ENCODE assay signal across 18 cellular contexts in genomic region chr9:136372006-136372405, GRCh38. TPM values are rescaled to one million over a fixed set of nuclear protein-coding genes. Genes with fewer than 3 reads are reported as not detected.
DNase-seq lines count a peak whose midpoint lies in the region; ATAC-seq, FAIRE-seq and TF ChIP-seq lines count a peak whose summit lies in the region.
"Had no signal": no experiment of that assay in that cellular context is flagged by ENCODE, and none has a peak within 500 bp of the region (broad histone marks: within the 10 kb centered on the region; RNA-seq: fewer than 3 reads in every experiment).

No MANE protein-coding gene starts in this region.

- H3K36me3 ChIP-seq in HepG2 (replicated peaks in 1 of 2; ENCODE audit: control insufficient read depth in 1 of 2, insufficient read depth in 2 of 2, low read length in 2 of 2) (peaks cover 0 to 2% of the 10 kb centered on the region in 2 experiments; a peak in 1 of 5 replicates), right lobe of liver (no peaks in the 10 kb centered on the region), neutrophil (peaks cover 19% of the 10 kb centered on the region), vagina (no peaks in the 10 kb centered on the region)
- H3K36me3 ChIP-seq: gastroesophageal sphincter, prostate gland had no signal

- H3K9ac ChIP-seq in HepG2 (ENCODE audit: insufficient read depth, low read depth, low read length), result peak overlapping the region; percentile 76; the same call in 1 of the 2 replicates

- intact Hi-C loops in HepG2 (cut with micrococcal nuclease; ENCODE audit: unreplicated experiment) (loop anchor here (2.0 to 5.0 kb wide), 2 partner anchors 35 to 59 kb away; no protein-coding TSS in a partner anchor), right lobe of liver (cut with DNase I) (no loop called here), vagina (cut with DNase I) (no loop called here)

- no peak for ATAC-seq in HepG2
- no peak for ATAC-seq in right lobe of liver
- ATAC-seq in activated T-cell treated with anti-CD3 and anti-CD28 coated beads, Interleukin-2, amount 50 U/mL, for 4 hours, result no peak

- TF ChIP-seq EP300 in HepG2 (IDR thresholded peaks at IDR 0.05; ENCODE audit: low read depth in 2 of 2, low read length in 2 of 2), result no peak
- no peak for TF ChIP-seq EP300 in HepG2 (CRISPR knock-in tag; IDR thresholded peaks at IDR 0.05; ENCODE audit: borderline replicate concordance)

- DNase-seq in HepG2 (ENCODE audit: low spot score) (no peak), right lobe of liver (no peak), coronary artery (ENCODE audit: low spot score) (no peak), vagina (ENCODE audit: extremely low spot score in 2 of 2) (no peak), NCI-H2029 (lab: John Stamatoyannopoulos, UW) (no peak), NCI-H1105 treated with DMSO at 0.1 percent for 48 hours (lab: John Stamatoyannopoulos, UW) (no peak)
- no peak for DNase-seq in activated T-cell treated with anti-CD3 and anti-CD28 coated beads, Interleukin-2, amount 50 U/mL, for 4 hours
- DNase-seq: activated CD4-positive, alpha-beta T cell treated with anti-CD3 and anti-CD28 coated beads for 1 hour; CD4-positive, alpha-beta T cell; effector CD8-positive, alpha-beta T cell; NCI-H526 treated with DMSO at 0.1 percent for 48 hours; T1000 had no signal

- H3K4me3 Mint-ChIP-seq in activated T-cell treated with anti-CD3 and anti-CD28 coated beads, Interleukin-2, amount 50 U/mL, for 4 hours, result no peak overlapping the region
- H3K4me3 Mint-ChIP-seq: activated naive CD4-positive, alpha-beta T cell treated with anti-CD3 and anti-CD28 coated beads, Interleukin-2, amount 50 U/mL, for 24 hours; CD4-positive, alpha-beta T cell; nephron had no signal

- in situ Hi-C loops in HepG2 (cut with HindIII; ENCODE audit: extremely low pct_ligation_motif_present, low pct_unique_long_range_greater_than_20kb), result no loop called here

- H3K4me1 Mint-ChIP-seq in activated T-cell treated with anti-CD3 and anti-CD28 coated beads, Interleukin-2, amount 50 U/mL, for 4 hours (ENCODE audit: low read depth), result no peaks in the 10 kb centered on the region
- H3K4me1 Mint-ChIP-seq: activated naive CD4-positive, alpha-beta T cell treated with anti-CD3 and anti-CD28 coated beads, Interleukin-2, amount 50 U/mL, for 24 hours; nephron had no signal

- TF ChIP-seq POLR2A in HepG2 (IDR thresholded peaks at IDR 0.05; ENCODE audit: insufficient read depth in 1 of 2, low read depth in 2 of 2, low read length in 2 of 2) (no peak), right lobe of liver (IDR thresholded peaks at IDR 0.05) (no peak), vagina (IDR thresholded peaks at IDR 0.05) (no peak)

- TF ChIP-seq RAD21 in HepG2 (CRISPR knock-in tag; IDR thresholded peaks at IDR 0.05), result no peak

- H3K79me2 ChIP-seq in HepG2 (ENCODE audit: insufficient read depth, low read length), result no peaks in the 10 kb centered on the region

- H3K4me1 ChIP-seq in HepG2 (ENCODE audit: insufficient read depth, low read length) (peaks cover 15% of the 10 kb centered on the region), right lobe of liver (peaks cover 0 to 14% (median 1%) of the 10 kb centered on the region in 4 donors), neutrophil (ENCODE audit: control insufficient read depth in 1 of 2, insufficient read depth in 1 of 2, low read depth in 1 of 2, low read length in 1 of 2) (peaks cover 24 to 27% of the 10 kb centered on the region in 2 experiments), vagina (peaks cover 20% of the 10 kb centered on the region)
- H3K4me1 ChIP-seq: HAP-1, prostate gland had no signal

- CTCF ChIA-PET in HepG2 (lab: Yijun Ruan, JAX; ENCODE audit: low intra/inter-chr PET ratio, low total read pairs), result interaction anchor here (0.8 to 3.1 kb wide), 3 partner anchors 9 to 60 kb away, joined by 4 to 18 read pairs (median 6); partner anchors contain the start of gene DNLZ

- H3K4me2 ChIP-seq in HepG2 (ENCODE audit: low read depth, low read length), result peak overlapping the region; percentile 98

- H2AFZ ChIP-seq in HepG2 (ENCODE audit: low read length), result no peak overlapping the region

- peak overlapping the region; percentile 68 to 85 (median 72); a peak in 5 of 6 replicates for H3K4me3 ChIP-seq in HepG2 (replicated peaks in 1 of 3; ENCODE audit: insufficient read depth in 1 of 3, low read depth in 2 of 3, low read length in 3 of 3)
- H3K4me3 ChIP-seq in right lobe of liver, result no peak overlapping the region
- H3K4me3 ChIP-seq in coronary artery, result peak overlapping the region; percentile 61
- peak overlapping the region; percentile 51 to 63 for H3K4me3 ChIP-seq in neutrophil (ENCODE audit: low read depth in 1 of 2, low read length in 1 of 2)
- H3K4me3 ChIP-seq in vagina, result no peak overlapping the region
- H3K4me3 ChIP-seq: HAP-1, prostate gland had no signal

- no peaks in the 10 kb centered on the region for H3K9me3 Mint-ChIP-seq in activated T-cell treated with anti-CD3 and anti-CD28 coated beads, Interleukin-2, amount 50 U/mL, for 4 hours
- H3K9me3 Mint-ChIP-seq: activated naive CD4-positive, alpha-beta T cell treated with anti-CD3 and anti-CD28 coated beads, Interleukin-2, amount 50 U/mL, for 24 hours; CD4-positive, alpha-beta T cell; nephron had no signal

- POLR2A ChIA-PET in HepG2 (lab: Yijun Ruan, JAX), result interaction anchor here (1.1 to 4.0 kb wide), 4 partner anchors 9 to 37 kb away, joined by 3 to 38 read pairs (median 10); partner anchors contain the start of gene DNLZ

- H3K9me3 ChIP-seq in HepG2 (ENCODE audit: low read length) (no peaks in the 10 kb centered on the region), right lobe of liver (no peaks in the 10 kb centered on the region), neutrophil (no peaks in the 10 kb centered on the region), vagina (no peaks in the 10 kb centered on the region)
- H3K9me3 ChIP-seq: gastroesophageal sphincter, HAP-1, prostate gland had no signal

- H3K36me3 Mint-ChIP-seq in activated T-cell treated with anti-CD3 and anti-CD28 coated beads, Interleukin-2, amount 50 U/mL, for 4 hours (ENCODE audit: insufficient read depth), result peaks cover 2% of the 10 kb centered on the region
- H3K36me3 Mint-ChIP-seq: activated naive CD4-positive, alpha-beta T cell treated with anti-CD3 and anti-CD28 coated beads, Interleukin-2, amount 50 U/mL, for 24 hours had no signal

- H4K20me1 ChIP-seq in HepG2 (ENCODE audit: insufficient read depth, low read length), result no peaks in the 10 kb centered on the region

- H3K27me3 Mint-ChIP-seq in activated T-cell treated with anti-CD3 and anti-CD28 coated beads, Interleukin-2, amount 50 U/mL, for 4 hours (ENCODE audit: low read depth), result peaks cover 2% of the 10 kb centered on the region
- H3K27me3 Mint-ChIP-seq: CD4-positive, alpha-beta T cell had no signal

- FAIRE-seq in HepG2 (lab: Jason Lieb, UNC), result no peak

- BruUV-seq in HepG2 (replicated peaks; lab: Mats Ljungman, UMichigan), result no TSS peak

- H3K27me3 ChIP-seq in HepG2 (ENCODE audit: control insufficient read depth in 1 of 2, insufficient read depth in 2 of 2, low read length in 2 of 2), result no peaks in the 10 kb centered on the region; a peak in 1 of 5 replicates
- H3K27me3 ChIP-seq in right lobe of liver, result no peaks in the 10 kb centered on the region
- H3K27me3 ChIP-seq in neutrophil, result no peaks in the 10 kb centered on the region
- no peaks in the 10 kb centered on the region for H3K27me3 ChIP-seq in vagina

- H3K27ac ChIP-seq in HepG2 (ENCODE audit: extremely low read length, insufficient read depth, low read length), result peak overlapping the region; percentile 33
- no peak overlapping the region for H3K27ac ChIP-seq in right lobe of liver
- H3K27ac ChIP-seq in coronary artery, result peak overlapping the region in 1 of 2 donors; percentile 41
- peak overlapping the region; percentile 73 for H3K27ac ChIP-seq in neutrophil
- peak overlapping the region; percentile 27 for H3K27ac ChIP-seq in vagina
- H3K27ac ChIP-seq: gastroesophageal sphincter, prostate gland had no signal

- no peak for TF ChIP-seq CTCF in HepG2 (CRISPR knock-in tag; IDR thresholded peaks at IDR 0.05)
- no peak for TF ChIP-seq CTCF in right lobe of liver (IDR thresholded peaks at IDR 0.05)
- no peak for TF ChIP-seq CTCF in coronary artery (IDR thresholded peaks at IDR 0.05)
- TF ChIP-seq CTCF in neutrophil (IDR thresholded peaks at IDR 0.05), result no peak
- no peak for TF ChIP-seq CTCF in vagina (IDR thresholded peaks at IDR 0.05)

- 80% methylated on average over 9 of the region's 21 CpGs for WGBS in HepG2 (ENCODE audit: low lambda C conversion rate)
- WGBS in right lobe of liver (ENCODE audit: insufficient coverage, low coverage, low lambda C conversion rate, missing lambda C conversion rate), result 75% methylated on average over 2 of the region's 21 CpGs

RNA-seq across cellular contexts. Expression of gene CARD9, which starts 1.5 kb away (rescaled TPM):
- total RNA-seq in HepG2 (2016; rRNA removed; fragmentation: Illumina TruSeq; extraction: Trizol), result 3.6 and 7.4 TPM in 2 replicates
- 2.1 TPM in 2 replicates for total RNA-seq in HepG2 (2016; cell fraction: cytosol; rRNA removed; fragmentation: Illumina TruSeq; extraction: Trizol; ENCODE audit: low read depth)
- total RNA-seq in HepG2 (2016; cell fraction: insoluble cytoplasmic fraction; rRNA removed; fragmentation: Illumina TruSeq; extraction: Trizol), result 3.4 and 7.7 TPM in 2 replicates
- total RNA-seq in HepG2 (2016; cell fraction: membrane; rRNA removed; fragmentation: Illumina TruSeq; extraction: Trizol), result 1.7 and 2.5 TPM in 2 replicates
- 7.9 and 8.9 TPM in 2 replicates for total RNA-seq in HepG2 (2016; cell fraction: nucleus; rRNA removed; fragmentation: Illumina TruSeq; extraction: Trizol)
- 3.3 and 7.2 TPM in 2 replicates for polyA plus RNA-seq in HepG2 (2011; rRNA removed)
- polyA plus RNA-seq in HepG2 (2011; cell fraction: cytosol; rRNA removed), result 1.3 and 2.2 TPM in 2 replicates
- 51.0 and 60.5 TPM in 2 replicates for polyA plus RNA-seq in HepG2 (2011; cell fraction: nucleus; rRNA removed)
- polyA plus RNA-seq in HepG2 (2012), result 2.6 and 4.5 TPM in 2 replicates
- polyA plus RNA-seq in HepG2 (2016; cell fraction: cytosol; fragmentation: Illumina TruSeq; extraction: Trizol; ENCODE audit: low read depth), result 0.79 and 1.0 TPM in 2 replicates
- polyA plus RNA-seq in HepG2 (2016; cell fraction: insoluble cytoplasmic fraction; fragmentation: Illumina TruSeq; extraction: Trizol; ENCODE audit: low read depth), result 2.6 and 5.2 TPM in 2 replicates
- polyA plus RNA-seq in HepG2 (2016; cell fraction: membrane; fragmentation: Illumina TruSeq; extraction: Trizol; ENCODE audit: low read depth), result 0.66 and 0.74 TPM in 2 replicates
- 23.4 and 24.3 TPM in 2 replicates for polyA plus RNA-seq in HepG2 (2016; cell fraction: nucleus; fragmentation: Illumina TruSeq; extraction: Trizol; ENCODE audit: insufficient read depth, low read depth)
- polyA minus RNA-seq in HepG2 (2011; rRNA and poly(A)+ RNA removed; ENCODE audit: low replicate concordance), result 2.0 and 6.6 TPM in 2 replicates
- 0.62 and 0.99 TPM in 2 replicates for polyA minus RNA-seq in HepG2 (2011; cell fraction: cytosol; rRNA and poly(A)+ RNA removed)
- polyA minus RNA-seq in HepG2 (2011; cell fraction: nucleus; rRNA and poly(A)+ RNA removed), result 8.3 and 8.4 TPM in 2 replicates
- 1 to 10 TPM in 3 of 6 experiments, under 1 TPM in 3; 0.48 to 1.6 (median 1.1) TPM for total RNA-seq in right lobe of liver
- total RNA-seq in vagina, result 16.9 TPM
- 1 to 10 TPM; 1.4 to 3.4 (median 2.4) TPM for total RNA-seq in activated T-cell treated with anti-CD3 and anti-CD28 coated beads, Interleukin-2, amount 50 U/mL, for 4 hours

RNA-seq across cellular contexts. Expression of gene DNLZ, which starts 8.5 kb away (rescaled TPM):
- total RNA-seq in HepG2 (2016; rRNA removed; fragmentation: Illumina TruSeq; extraction: Trizol) (5.4 and 8.0 TPM in 2 replicates), right lobe of liver (10 to 100 TPM in 3 of 6 experiments, 1 to 10 TPM in 3; 5.0 to 26.0 (median 10.4) TPM), vagina (25.0 TPM)
- 8.5 and 9.7 TPM in 2 replicates for total RNA-seq in HepG2 (2016; cell fraction: cytosol; rRNA removed; fragmentation: Illumina TruSeq; extraction: Trizol; ENCODE audit: low read depth)
- 5.7 and 10.6 TPM in 2 replicates for total RNA-seq in HepG2 (2016; cell fraction: insoluble cytoplasmic fraction; rRNA removed; fragmentation: Illumina TruSeq; extraction: Trizol)
- total RNA-seq in HepG2 (2016; cell fraction: membrane; rRNA removed; fragmentation: Illumina TruSeq; extraction: Trizol), result 8.2 and 10.5 TPM in 2 replicates
- 2.7 and 3.8 TPM in 2 replicates for total RNA-seq in HepG2 (2016; cell fraction: nucleus; rRNA removed; fragmentation: Illumina TruSeq; extraction: Trizol)
- 3.4 and 4.5 TPM in 2 replicates for polyA plus RNA-seq in HepG2 (2011; rRNA removed)
- polyA plus RNA-seq in HepG2 (2011; cell fraction: cytosol; rRNA removed), result 1.9 and 8.6 TPM in 2 replicates
- polyA plus RNA-seq in HepG2 (2011; cell fraction: nucleus; rRNA removed), result 4.9 and 10.5 TPM in 2 replicates
- 1.9 and 2.8 TPM in 2 replicates for polyA plus RNA-seq in HepG2 (2012)
- polyA plus RNA-seq in HepG2 (2016; cell fraction: cytosol; fragmentation: Illumina TruSeq; extraction: Trizol; ENCODE audit: low read depth), result 8.4 and 8.5 TPM in 2 replicates
- 4.0 and 5.1 TPM in 2 replicates for polyA plus RNA-seq in HepG2 (2016; cell fraction: insoluble cytoplasmic fraction; fragmentation: Illumina TruSeq; extraction: Trizol; ENCODE audit: low read depth)
- 6.4 and 6.8 TPM in 2 replicates for polyA plus RNA-seq in HepG2 (2016; cell fraction: membrane; fragmentation: Illumina TruSeq; extraction: Trizol; ENCODE audit: low read depth)
- polyA plus RNA-seq in HepG2 (2016; cell fraction: nucleus; fragmentation: Illumina TruSeq; extraction: Trizol; ENCODE audit: insufficient read depth, low read depth), result 5.5 and 7.2 TPM in 2 replicates
- polyA minus RNA-seq in HepG2 (2011; rRNA and poly(A)+ RNA removed; ENCODE audit: low replicate concordance), result 0.90 and 2.5 TPM in 2 replicates
- polyA minus RNA-seq in HepG2 (2011; cell fraction: cytosol; rRNA and poly(A)+ RNA removed), result 1.3 TPM in 1 of 2 replicates, not detected in the other
- polyA minus RNA-seq in HepG2 (2011; cell fraction: nucleus; rRNA and poly(A)+ RNA removed), result 2.6 and 2.8 TPM in 2 replicates
- total RNA-seq in activated T-cell treated with anti-CD3 and anti-CD28 coated beads, Interleukin-2, amount 50 U/mL, for 4 hours, result 10 to 100 TPM; 75.5 to 82.7 (median 75.5) TPM

RNA-seq across cellular contexts. Expression of gene SNAPC4, which starts 28.0 kb away (rescaled TPM):
- 4.3 and 6.0 TPM in 2 replicates for total RNA-seq in HepG2 (2016; rRNA removed; fragmentation: Illumina TruSeq; extraction: Trizol)
- 0.51 and 0.88 TPM in 2 replicates for total RNA-seq in HepG2 (2016; cell fraction: cytosol; rRNA removed; fragmentation: Illumina TruSeq; extraction: Trizol; ENCODE audit: low read depth)
- 3.9 and 6.1 TPM in 2 replicates for total RNA-seq in HepG2 (2016; cell fraction: insoluble cytoplasmic fraction; rRNA removed; fragmentation: Illumina TruSeq; extraction: Trizol)
- total RNA-seq in HepG2 (2016; cell fraction: membrane; rRNA removed; fragmentation: Illumina TruSeq; extraction: Trizol), result 1.5 TPM in 2 replicates
- 7.0 and 9.4 TPM in 2 replicates for total RNA-seq in HepG2 (2016; cell fraction: nucleus; rRNA removed; fragmentation: Illumina TruSeq; extraction: Trizol)
- 2.0 and 3.3 TPM in 2 replicates for polyA plus RNA-seq in HepG2 (2011; rRNA removed)
- 1.0 and 1.7 TPM in 2 replicates for polyA plus RNA-seq in HepG2 (2011; cell fraction: cytosol; rRNA removed)
- polyA plus RNA-seq in HepG2 (2011; cell fraction: nucleus; rRNA removed), result 20.5 and 27.4 TPM in 2 replicates
- 3.3 TPM in 2 replicates for polyA plus RNA-seq in HepG2 (2012)
- polyA plus RNA-seq in HepG2 (2016; cell fraction: cytosol; fragmentation: Illumina TruSeq; extraction: Trizol; ENCODE audit: low read depth), result 0.61 and 0.67 TPM in 2 replicates
- polyA plus RNA-seq in HepG2 (2016; cell fraction: insoluble cytoplasmic fraction; fragmentation: Illumina TruSeq; extraction: Trizol; ENCODE audit: low read depth), result 3.3 and 4.8 TPM in 2 replicates
- polyA plus RNA-seq in HepG2 (2016; cell fraction: membrane; fragmentation: Illumina TruSeq; extraction: Trizol; ENCODE audit: low read depth), result 1.2 and 1.3 TPM in 2 replicates
- 37.0 and 38.1 TPM in 2 replicates for polyA plus RNA-seq in HepG2 (2016; cell fraction: nucleus; fragmentation: Illumina TruSeq; extraction: Trizol; ENCODE audit: insufficient read depth, low read depth)
- 1.5 and 5.2 TPM in 2 replicates for polyA minus RNA-seq in HepG2 (2011; rRNA and poly(A)+ RNA removed; ENCODE audit: low replicate concordance)
- polyA minus RNA-seq in HepG2 (2011; cell fraction: cytosol; rRNA and poly(A)+ RNA removed), result 0.53 and 1.1 TPM in 2 replicates
- polyA minus RNA-seq in HepG2 (2011; cell fraction: nucleus; rRNA and poly(A)+ RNA removed), result 6.3 and 6.8 TPM in 2 replicates
- 1 to 10 TPM; 3.8 to 6.5 (median 5.4) TPM for total RNA-seq in right lobe of liver
- 3.2 TPM for total RNA-seq in vagina
- 10 to 100 TPM; 43.7 to 48.0 (median 44.5) TPM for total RNA-seq in activated T-cell treated with anti-CD3 and anti-CD28 coated beads, Interleukin-2, amount 50 U/mL, for 4 hours

RNA-seq across cellular contexts. Expression of gene ENTR1, which starts 38.4 kb away (rescaled TPM):
- total RNA-seq in HepG2 (2016; rRNA removed; fragmentation: Illumina TruSeq; extraction: Trizol), result 56.6 and 76.4 TPM in 2 replicates
- total RNA-seq in HepG2 (2016; cell fraction: cytosol; rRNA removed; fragmentation: Illumina TruSeq; extraction: Trizol; ENCODE audit: low read depth), result 47.6 and 52.6 TPM in 2 replicates
- 51.9 and 75.7 TPM in 2 replicates for total RNA-seq in HepG2 (2016; cell fraction: insoluble cytoplasmic fraction; rRNA removed; fragmentation: Illumina TruSeq; extraction: Trizol)
- total RNA-seq in HepG2 (2016; cell fraction: membrane; rRNA removed; fragmentation: Illumina TruSeq; extraction: Trizol), result 90.1 and 92.9 TPM in 2 replicates
- total RNA-seq in HepG2 (2016; cell fraction: nucleus; rRNA removed; fragmentation: Illumina TruSeq; extraction: Trizol), result 59.2 and 73.6 TPM in 2 replicates
- 70.1 and 84.2 TPM in 2 replicates for polyA plus RNA-seq in HepG2 (2011; rRNA removed)
- polyA plus RNA-seq in HepG2 (2011; cell fraction: cytosol; rRNA removed), result 35.5 and 40.6 TPM in 2 replicates
- 236 and 246 TPM in 2 replicates for polyA plus RNA-seq in HepG2 (2011; cell fraction: nucleus; rRNA removed)
- polyA plus RNA-seq in HepG2 (2012), result 48.1 and 65.0 TPM in 2 replicates
- polyA plus RNA-seq in HepG2 (2016; cell fraction: cytosol; fragmentation: Illumina TruSeq; extraction: Trizol; ENCODE audit: low read depth), result 47.0 and 48.8 TPM in 2 replicates
- 57.5 and 58.8 TPM in 2 replicates for polyA plus RNA-seq in HepG2 (2016; cell fraction: insoluble cytoplasmic fraction; fragmentation: Illumina TruSeq; extraction: Trizol; ENCODE audit: low read depth)
- polyA plus RNA-seq in HepG2 (2016; cell fraction: membrane; fragmentation: Illumina TruSeq; extraction: Trizol; ENCODE audit: low read depth), result 70.9 TPM in 2 replicates
- polyA plus RNA-seq in HepG2 (2016; cell fraction: nucleus; fragmentation: Illumina TruSeq; extraction: Trizol; ENCODE audit: insufficient read depth, low read depth), result 178 and 194 TPM in 2 replicates
- 57.8 and 122 TPM in 2 replicates for polyA minus RNA-seq in HepG2 (2011; rRNA and poly(A)+ RNA removed; ENCODE audit: low replicate concordance)
- polyA minus RNA-seq in HepG2 (2011; cell fraction: cytosol; rRNA and poly(A)+ RNA removed), result 17.6 and 22.7 TPM in 2 replicates
- 46.1 and 48.1 TPM in 2 replicates for polyA minus RNA-seq in HepG2 (2011; cell fraction: nucleus; rRNA and poly(A)+ RNA removed)
- 10 to 100 TPM; 27.9 to 53.5 (median 35.4) TPM for total RNA-seq in right lobe of liver
- 60.4 TPM for total RNA-seq in vagina
- total RNA-seq in activated T-cell treated with anti-CD3 and anti-CD28 coated beads, Interleukin-2, amount 50 U/mL, for 4 hours, result 10 to 100 TPM; 52.8 to 65.0 (median 59.9) TPM

RNA-seq across cellular contexts. Expression of gene PMPCA, which starts 38.5 kb away (rescaled TPM):
- total RNA-seq in HepG2 (2016; rRNA removed; fragmentation: Illumina TruSeq; extraction: Trizol) (75.7 and 88.4 TPM in 2 replicates), right lobe of liver (10 to 100 TPM; 49.6 to 64.9 (median 52.8) TPM), vagina (23.6 TPM)
- 14.1 and 15.7 TPM in 2 replicates for total RNA-seq in HepG2 (2016; cell fraction: cytosol; rRNA removed; fragmentation: Illumina TruSeq; extraction: Trizol; ENCODE audit: low read depth)
- 70.5 and 92.4 TPM in 2 replicates for total RNA-seq in HepG2 (2016; cell fraction: insoluble cytoplasmic fraction; rRNA removed; fragmentation: Illumina TruSeq; extraction: Trizol)
- total RNA-seq in HepG2 (2016; cell fraction: membrane; rRNA removed; fragmentation: Illumina TruSeq; extraction: Trizol), result 21.9 and 22.0 TPM in 2 replicates
- total RNA-seq in HepG2 (2016; cell fraction: nucleus; rRNA removed; fragmentation: Illumina TruSeq; extraction: Trizol), result 58.2 and 62.3 TPM in 2 replicates
- 70.2 and 80.2 TPM in 2 replicates for polyA plus RNA-seq in HepG2 (2011; rRNA removed)
- 44.9 and 55.2 TPM in 2 replicates for polyA plus RNA-seq in HepG2 (2011; cell fraction: cytosol; rRNA removed)
- polyA plus RNA-seq in HepG2 (2011; cell fraction: nucleus; rRNA removed), result 206 and 222 TPM in 2 replicates
- 41.5 and 108 TPM in 2 replicates for polyA plus RNA-seq in HepG2 (2012)
- polyA plus RNA-seq in HepG2 (2016; cell fraction: cytosol; fragmentation: Illumina TruSeq; extraction: Trizol; ENCODE audit: low read depth), result 10.1 and 10.7 TPM in 2 replicates
- polyA plus RNA-seq in HepG2 (2016; cell fraction: insoluble cytoplasmic fraction; fragmentation: Illumina TruSeq; extraction: Trizol; ENCODE audit: low read depth), result 86.9 and 90.6 TPM in 2 replicates
- 13.3 and 15.7 TPM in 2 replicates for polyA plus RNA-seq in HepG2 (2016; cell fraction: membrane; fragmentation: Illumina TruSeq; extraction: Trizol; ENCODE audit: low read depth)
- 114 and 129 TPM in 2 replicates for polyA plus RNA-seq in HepG2 (2016; cell fraction: nucleus; fragmentation: Illumina TruSeq; extraction: Trizol; ENCODE audit: insufficient read depth, low read depth)
- 57.2 and 74.5 TPM in 2 replicates for polyA minus RNA-seq in HepG2 (2011; rRNA and poly(A)+ RNA removed; ENCODE audit: low replicate concordance)
- polyA minus RNA-seq in HepG2 (2011; cell fraction: cytosol; rRNA and poly(A)+ RNA removed), result 22.3 and 23.8 TPM in 2 replicates
- 42.0 and 54.2 TPM in 2 replicates for polyA minus RNA-seq in HepG2 (2011; cell fraction: nucleus; rRNA and poly(A)+ RNA removed)
- total RNA-seq in activated T-cell treated with anti-CD3 and anti-CD28 coated beads, Interleukin-2, amount 50 U/mL, for 4 hours, result 10 to 100 TPM; 85.8 to 95.5 (median 94.7) TPM

Comparison
In these comparisons a context has a peak if more than half of its experiments do, and no peak if none do; other contexts are left out.
1. H3K27ac ChIP-seq: peak in HepG2 (single experiment), neutrophil (single experiment) and vagina (single experiment); none in right lobe of liver (0 of 3).
2. H3K4me3 ChIP-seq: peak in HepG2 (3 of 3), coronary artery (single experiment) and neutrophil (2 of 2); none in right lobe of liver (0 of 3) and vagina (0 of 2).